ENCODE assay signal across 25 cellular contexts in the genomic region with DNA sequence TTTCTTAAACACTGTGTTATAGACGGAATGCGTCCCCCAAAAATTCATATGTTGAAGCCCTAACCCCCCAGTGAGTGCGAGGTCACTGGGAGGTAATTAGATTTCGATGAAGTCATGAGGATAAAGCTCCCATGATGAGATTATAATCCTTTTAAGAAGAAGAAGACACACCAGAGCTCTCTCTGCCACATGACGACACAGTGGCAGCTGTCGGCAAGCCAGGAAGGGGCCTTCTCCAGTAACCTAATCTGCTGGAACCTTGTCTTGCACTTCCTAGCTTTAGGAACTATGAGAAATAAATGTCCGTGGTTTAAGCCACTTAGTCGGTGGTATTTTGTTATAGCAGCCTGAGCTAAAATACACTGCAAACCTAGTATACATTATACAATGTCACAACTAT.
"Had no signal": no experiment of that assay in that cellular context is flagged by ENCODE, and none has a peak within 500 bp of the region (broad histone marks: within the 10 kb centered on the region; RNA-seq: fewer than 3 reads in every experiment).

No MANE protein-coding gene starts in this region.

- H3K4me1 ChIP-seq: Peyer's patch had no signal

- H3K27ac ChIP-seq: brain microvascular endothelial cell, Peyer's patch had no signal

- ATAC-seq: activated naive CD8-positive, alpha-beta T cell treated with anti-CD3 and anti-CD28 coated beads, Interleukin-2, amount 50 U/mL, for 24 hours; activated T-cell treated with anti-CD3 and anti-CD28 coated beads, Interleukin-2, amount 50 U/mL, for 4 hours; PC-3 had no signal

- DNase-seq: activated CD4-positive, alpha-beta memory T cell treated with anti-CD3 and anti-CD28 coated beads for 36 hours; activated CD4-positive, alpha-beta T cell treated with anti-CD3 and anti-CD28 coated beads, Interleukin-2, amount 50 U/mL, for 1 hour; activated CD8-positive, alpha-beta memory T cell treated with anti-CD3 and anti-CD28 coated beads, Interleukin-2, amount 50 U/mL, for 4 hours; activated naive CD4-positive, alpha-beta T cell treated with anti-CD3 and anti-CD28 coated beads, Interleukin-2, amount 10 ng/mL, durations not matched to agents 7 days and 5 days; activated naive CD8-positive, alpha-beta T cell treated with anti-CD3 and anti-CD28 coated beads, Interleukin-2, amount 50 U/mL, for 24 hours; activated T-cell treated with anti-CD3 and anti-CD28 coated beads for 4 hours; activated T-cell treated with anti-CD3 and anti-CD28 coated beads, Interleukin-2, amount 50 U/mL, for 4 hours; anterior cingulate cortex; brain microvascular endothelial cell; central memory CD4-positive, alpha-beta T cell; Kasumi-1; MM.1S; NCI-H1092; NCI-H1436 treated with DMSO at 0.1 percent for 48 hours; NCI-H1694 treated with DMSO at 0.1 percent for 48 hours; NCI-H2029; NCI-H345; NCI-H526 treated with DMSO at 0.1 percent for 48 hours; NCI-H774; PC-3; Peyer's patch; RPMI8226; SHP77 treated with DMSO at 0.1 percent for 48 hours; T1000 had no signal

- FAIRE-seq: colon had no signal

- H3K9me3 ChIP-seq: Peyer's patch had no signal

- H3K4me3 ChIP-seq: Peyer's patch had no signal

- H3K27me3 ChIP-seq: brain microvascular endothelial cell, Peyer's patch had no signal
